ENCODE assay signal across 8 cellular contexts in genomic region chr17:80413771-80414507, GRCh38. TPM values are rescaled to one million over a fixed set of nuclear protein-coding genes. Genes with fewer than 3 reads are reported as not detected.
DNase-seq lines count a peak whose midpoint lies in the region; ATAC-seq and TF ChIP-seq lines count a peak whose summit lies in the region.

No MANE protein-coding gene starts in this region.

- peaks cover 3% of the 10 kb centered on the region for H3K36me3 ChIP-seq in HAP-1 (replicated peaks)
- peaks cover 16% of the 10 kb centered on the region in 2 experiments for H3K36me3 ChIP-seq in SK-N-SH (replicated peaks in 1 of 2; ENCODE audit: control insufficient read depth in 1 of 2, insufficient read depth in 2 of 2, low read length in 1 of 2)
- H3K36me3 ChIP-seq in gastroesophageal sphincter: peaks cover 0 to 20% of the 10 kb centered on the region in 2 donors
- peaks cover 0 to 15% of the 10 kb centered on the region in 2 donors for H3K36me3 ChIP-seq in gastrocnemius medialis
- H3K36me3 ChIP-seq in mucosa of descending colon (ENCODE audit: low read depth): no peaks in the 10 kb centered on the region

- H3K4me1 ChIP-seq in HAP-1: peaks cover 6% of the 10 kb centered on the region; the same call in 1 of the 2 replicates
- peaks cover 5 to 25% of the 10 kb centered on the region in 2 experiments; a peak in 2 of 4 replicates for H3K4me1 ChIP-seq in SK-N-SH (ENCODE audit: control insufficient read depth in 1 of 2, insufficient read depth in 2 of 2, low read depth in 1 of 2, low read length in 1 of 2)
- H3K4me1 ChIP-seq in gastroesophageal sphincter: peaks cover 0 to 41% (median 19%) of the 10 kb centered on the region in 3 donors
- peaks cover 29 to 32% of the 10 kb centered on the region in 2 donors for H3K4me1 ChIP-seq in gastrocnemius medialis
- H3K4me1 ChIP-seq in mucosa of descending colon (ENCODE audit: low read depth): peaks cover 12% of the 10 kb centered on the region

- peaks cover 5% of the 10 kb centered on the region for H3F3A ChIP-seq in SK-N-SH (replicated peaks; ENCODE audit: insufficient read depth)

- TF ChIP-seq POLR2A in gastroesophageal sphincter (IDR thresholded peaks at IDR 0.05) (no peak), gastrocnemius medialis (IDR thresholded peaks at IDR 0.05) (no peak)

- H3K4me3 ChIP-seq in HAP-1 (peak overlapping the region; percentile 100), SK-N-SH (ENCODE audit: low read depth in 2 of 2, low read length in 1 of 2) (peak overlapping the region; percentile 98 to 99), gastroesophageal sphincter (peak overlapping the region; percentile 72 to 86), gastrocnemius medialis (peak overlapping the region; percentile 86 to 98 (median 92)), mucosa of descending colon (no peak overlapping the region)

- H3K9ac ChIP-seq in SK-N-SH: peak overlapping the region; percentile 98

- H4K20me1 ChIP-seq in SK-N-SH (ENCODE audit: insufficient read depth): peaks cover 25% of the 10 kb centered on the region

- H3K79me2 ChIP-seq in SK-N-SH (ENCODE audit: insufficient read depth): peaks cover 46% of the 10 kb centered on the region

- peak overlapping the region; percentile 80; the same call in 1 of the 2 replicates for H2AFZ ChIP-seq in SK-N-SH (ENCODE audit: low read depth)

- no peak for TF ChIP-seq RAD21 in SK-N-SH (IDR thresholded peaks at IDR 0.05; ENCODE audit: low read length)

- H3K9me2 ChIP-seq in SK-N-SH: no peaks in the 10 kb centered on the region

- intact Hi-C loops in gastrocnemius medialis (cut with DNase I; ENCODE audit: low total_unique reads): no loop called here
- intact Hi-C loops in mucosa of descending colon (cut with DNase I, micrococcal nuclease): no loop called here

- H3K4me2 ChIP-seq in SK-N-SH: peak overlapping the region; percentile 94

- no peaks in the 10 kb centered on the region for H3K27me3 ChIP-seq in HAP-1 (ENCODE audit: low read depth)
- H3K27me3 ChIP-seq in SK-N-SH (ENCODE audit: insufficient read depth): no peaks in the 10 kb centered on the region
- H3K27me3 ChIP-seq in gastroesophageal sphincter: no peaks in the 10 kb centered on the region
- H3K27me3 ChIP-seq in gastrocnemius medialis: no peaks in the 10 kb centered on the region

- in situ Hi-C loops in HAP-1 (cut with MboI; ENCODE audit: low sequenced_read_pairs): no loop called here
- in situ Hi-C loops in gastrocnemius medialis (cut with MboI; ENCODE audit: low sequenced_read_pairs in 4 of 4): no loop called here

- H3K9me3 ChIP-seq in HAP-1: no peaks in the 10 kb centered on the region; the same call in 1 of the 2 replicates
- H3K9me3 ChIP-seq in SK-N-SH: no peaks in the 10 kb centered on the region
- H3K9me3 ChIP-seq in gastroesophageal sphincter: no peaks in the 10 kb centered on the region
- H3K9me3 ChIP-seq in gastrocnemius medialis: no peaks in the 10 kb centered on the region
- no peaks in the 10 kb centered on the region for H3K9me3 ChIP-seq in mucosa of descending colon

- CTCF ChIA-PET in SK-N-SH (lab: Yijun Ruan, JAX): interaction anchor here (1.0 to 6.5 kb wide), 7 partner anchors 12 to 408 kb away, joined by 3 to 47 read pairs (median 7); partner anchors contain the start of gene GAA

- POLR2A ChIA-PET in SK-N-SH (lab: Yijun Ruan, JAX): interaction anchor here (1.7 to 2.3 kb wide), 3 partner anchors 10 to 313 kb away, joined by 6 to 8 read pairs (median 7); partner anchors contain the start of gene GAA

- DNase-seq in HAP-1 (ENCODE audit: low spot score in 2 of 2): no peak
- no peak for DNase-seq in SK-N-SH
- DNase-seq in gastrocnemius medialis: no peak
- DNase-seq in mucosa of descending colon: no peak
- no peak for DNase-seq in SIG-M5 (lab: John Stamatoyannopoulos, UW)

- TF ChIP-seq EP300 in SK-N-SH (IDR thresholded peaks at IDR 0.05; ENCODE audit: borderline replicate concordance in 1 of 2, low read depth in 1 of 2, low read length in 1 of 2): no peak
- TF ChIP-seq EP300 in gastroesophageal sphincter (IDR thresholded peaks at IDR 0.05): no peak

- ATAC-seq in gastroesophageal sphincter (no peak), gastrocnemius medialis (no peak), mucosa of descending colon (no peak), HG03460 (IDR thresholded peaks at IDR 0.05; ENCODE audit: unreplicated experiment) (no peak), HG03025 (IDR thresholded peaks at IDR 0.05; ENCODE audit: low FRiP score, unreplicated experiment) (no peak)

- TF ChIP-seq CTCF in SK-N-SH (IDR thresholded peaks at IDR 0.05): no peak
- TF ChIP-seq CTCF in gastroesophageal sphincter (IDR thresholded peaks at IDR 0.05): no peak
- TF ChIP-seq CTCF in gastrocnemius medialis (IDR thresholded peaks at IDR 0.05 in 4 of 5, conservative IDR thresholded peaks at IDR 0.05 in 1 of 5): no peak
- TF ChIP-seq CTCF in mucosa of descending colon (IDR thresholded peaks at IDR 0.05): no peak

- H3K27ac ChIP-seq in SK-N-SH (ENCODE audit: low read depth in 2 of 2, low read length in 1 of 2) (peak overlapping the region in 1 of 2 experiments; percentile 99; a peak in 1 of 4 replicates), gastroesophageal sphincter (peak overlapping the region in 2 of 4 donors; percentile 98 to 99), gastrocnemius medialis (no peak overlapping the region)

- 43% methylated on average over 26 of the region's 26 CpGs for WGBS in SK-N-SH (ENCODE audit: low lambda C conversion rate)
- 35 to 43% methylated on average over 8 to 21 of the region's 26 CpGs for WGBS in gastroesophageal sphincter (ENCODE audit: low coverage in 1 of 2), 2 donors

TF ChIP-seq in SK-N-SH, 30 proteins besides CTCF, POLR2A, EP300 and RAD21:
- TF ChIP-seq TEAD4 (IDR thresholded peaks at IDR 0.05; ENCODE audit: borderline replicate concordance, insufficient read depth) (no peak), REST (IDR thresholded peaks at IDR 0.05; ENCODE audit: low read depth, low read length) (no peak), GATA2 (CRISPR knock-in tag; IDR thresholded peaks at IDR 0.05) (no peak)

RNA-seq across cellular contexts. Expression of gene ENDOV, which starts 1.0 kb away (rescaled TPM):
- polyA plus RNA-seq in SK-N-SH (2012; rRNA removed): 83.6 and 90.3 TPM in 2 replicates
- 36.1 and 50.0 TPM in 2 replicates for polyA plus RNA-seq in SK-N-SH (2012; cell fraction: cytosol; rRNA removed)
- 181 and 203 TPM in 2 replicates for polyA plus RNA-seq in SK-N-SH (2012; cell fraction: nucleus; rRNA removed)
- total RNA-seq in gastroesophageal sphincter (10 to 100 TPM; 12.4 to 17.7 (median 15.4) TPM), gastrocnemius medialis (10 to 100 TPM in 3 of 4 donors, 1 to 10 TPM in 1; 9.1 to 24.1 (median 18.0) TPM), mucosa of descending colon (10 to 100 TPM; 24.1 to 29.7 (median 24.9) TPM)
